Comparison of ENCODE assay signal across 15 cellular contexts in genomic region chr1:27086628-27087027, GRCh38.
DNase-seq lines count a peak whose midpoint lies in the region; ATAC-seq and TF ChIP-seq lines count a peak whose summit lies in the region.
"Had no signal": no experiment of that assay in that cellular context is flagged by ENCODE, and none has a peak within 500 bp of the region (broad histone marks: within the 10 kb centered on the region; RNA-seq: fewer than 3 reads in every experiment).

No MANE protein-coding gene starts in this region.

- no peaks in the 10 kb centered on the region for H4K20me1 ChIP-seq in H9 (ENCODE audit: control insufficient read depth, insufficient read depth, insufficient read length)
- H4K20me1 ChIP-seq in neural progenitor cell (ENCODE audit: low read depth) = no peaks in the 10 kb centered on the region
- H4K20me1 ChIP-seq: BLaER1 treated with 17β-estradiol and CSF1 and Interleukin-3, amounts not matched to agents 10 nM and 100 nM had no signal

- no peak overlapping the region for H4K8ac ChIP-seq in H9 (replicated peaks; ENCODE audit: insufficient read length, low read depth, low read length)

- no peak for DNase-seq in activated CD4-positive, alpha-beta T cell treated with anti-CD3 and anti-CD28 coated beads, Interleukin-2, amount 10 ng/mL, durations not matched to agents 7 days and 5 days
- DNase-seq in activated CD4-positive, alpha-beta T cell treated with anti-CD3 and anti-CD28 coated beads for 36 hours = no peak
- DNase-seq in H9 = no peak
- DNase-seq in neural progenitor cell (ENCODE audit: low spot score) = no peak
- DNase-seq in NCI-H1694 (lab: John Stamatoyannopoulos, UW) = no peak
- no peak for DNase-seq in activated T-cell treated with anti-CD3 and anti-CD28 coated beads, Interleukin-2, amount 50 U/mL, for 72 hours
- DNase-seq: DMS79 treated with DMSO at 0.1 percent for 48 hours, NCI-H1048, NCI-H1436 treated with DMSO at 0.1 percent for 48 hours, NCI-H2081, NCI-H524 had no signal

- no peak overlapping the region for H2BK20ac ChIP-seq in H9 (ENCODE audit: low read depth, low read length, poor library complexity, severe bottlenecking)

- H3K23me2 ChIP-seq in H9 (ENCODE audit: insufficient read length, low read depth, low read length, poor library complexity, severe bottlenecking) = no peaks in the 10 kb centered on the region

- no peak overlapping the region for H2BK5ac ChIP-seq in H9 (ENCODE audit: insufficient read length, low read length)

- H3K4me1 Mint-ChIP-seq in activated CD4-positive, alpha-beta T cell treated with anti-CD3 and anti-CD28 coated beads, Interleukin-2, amount 10 ng/mL, durations not matched to agents 7 days and 5 days = peaks cover 5% of the 10 kb centered on the region
- peaks cover 2% of the 10 kb centered on the region for H3K4me1 Mint-ChIP-seq in activated CD4-positive, alpha-beta T cell treated with anti-CD3 and anti-CD28 coated beads for 36 hours
- H3K4me1 Mint-ChIP-seq in H9 (peaks cover 0 to 4% of the 10 kb centered on the region in 2 experiments; a peak in 1 of 4 replicates), brain (peaks cover 7% of the 10 kb centered on the region), neural progenitor cell (no peaks in the 10 kb centered on the region)
- no peaks in the 10 kb centered on the region for H3K4me1 Mint-ChIP-seq in activated T-cell treated with anti-CD3 and anti-CD28 coated beads, Interleukin-2, amount 50 U/mL, for 72 hours (ENCODE audit: low read depth)
- H3K4me1 Mint-ChIP-seq: GM23338 had no signal

- no peak overlapping the region for H3K23ac ChIP-seq in H9 (ENCODE audit: insufficient read length, low read depth, low read length)

- H3K18ac ChIP-seq in H9 (ENCODE audit: insufficient read length, low read depth, low read length) = peak overlapping the region; percentile 6

- H3F3A ChIP-seq in neural progenitor cell (ENCODE audit: low read depth) = no peaks in the 10 kb centered on the region

- no peak overlapping the region for H4K91ac ChIP-seq in H9 (ENCODE audit: insufficient read length, low read depth, low read length)

- no peak overlapping the region for H3K56ac ChIP-seq in H9 (ENCODE audit: insufficient read length, low read depth, low read length)

- TF ChIP-seq CTCF in H9 (conservative IDR thresholded peaks at IDR 0.05) = no peak
- no peak for TF ChIP-seq CTCF in brain (conservative IDR thresholded peaks at IDR 0.05)
- no peak for TF ChIP-seq CTCF in neural progenitor cell (IDR thresholded peaks at IDR 0.05)

- H3K27ac ChIP-seq in H9 (ENCODE audit: insufficient read length, low read depth, low read length) = no peak overlapping the region
- no peak overlapping the region for H3K27ac ChIP-seq in neural progenitor cell
- H3K27ac ChIP-seq: BLaER1 treated with 17β-estradiol and CSF1 and Interleukin-3, amounts not matched to agents 10 nM and 100 nM had no signal

- H3K9ac ChIP-seq in H9 (ENCODE audit: extremely low read depth, insufficient read length, low read length) (no peak overlapping the region), neural progenitor cell (no peak overlapping the region)
- H3K9ac ChIP-seq: BLaER1 treated with 17β-estradiol and CSF1 and Interleukin-3, amounts not matched to agents 10 nM and 100 nM had no signal

- no peak overlapping the region for H2AFZ ChIP-seq in H9 (ENCODE audit: low read length)
- H2AFZ ChIP-seq in neural progenitor cell (replicated peaks) = no peak overlapping the region
- H2AFZ ChIP-seq: GM23338 had no signal

- no peak overlapping the region for H2BK15ac ChIP-seq in H9 (ENCODE audit: low read depth, low read length)

- no peak for ATAC-seq in activated CD4-positive, alpha-beta T cell treated with anti-CD3 and anti-CD28 coated beads for 36 hours
- ATAC-seq in GM19395 (IDR thresholded peaks at IDR 0.05; ENCODE audit: unreplicated experiment) = no peak
- no peak for ATAC-seq in activated T-cell treated with anti-CD3 and anti-CD28 coated beads, Interleukin-2, amount 50 U/mL, for 72 hours (replicated peaks in 1 of 2)
- ATAC-seq: GM23338 had no signal

- CTCF ChIA-PET in activated CD4-positive, alpha-beta T cell treated with anti-CD3 and anti-CD28 coated beads, Interleukin-2, amount 10 ng/mL, durations not matched to agents 7 days and 5 days (lab: Charles Lee) = interaction anchor here (0.9 to 1.3 kb wide), 2 partner anchors 41 kb away, joined by 3 read pairs; no protein-coding TSS in a partner anchor
- CTCF ChIA-PET in activated CD4-positive, alpha-beta T cell treated with anti-CD3 and anti-CD28 coated beads for 36 hours (lab: Charles Lee) = interaction anchor here (0.7 to 1.2 kb wide), 2 partner anchors 10 to 42 kb away, joined by 4 read pairs; no protein-coding TSS in a partner anchor

- no peak overlapping the region for H3K4ac ChIP-seq in H9 (ENCODE audit: low read depth, low read length)

- 100% methylated on average over 2 of the region's 3 CpGs for WGBS in H9 (ENCODE audit: extremely low coverage, insufficient read length, low lambda C conversion rate)

- no peak overlapping the region for H3K4me2 ChIP-seq in H9 (ENCODE audit: insufficient read depth, insufficient read length, low read length)
- no peak overlapping the region for H3K4me2 ChIP-seq in neural progenitor cell
- H3K4me2 ChIP-seq: BLaER1 treated with 17β-estradiol and CSF1 and Interleukin-3, amounts not matched to agents 10 nM and 100 nM; GM23338 had no signal

- POLR2A ChIA-PET in activated CD4-positive, alpha-beta T cell treated with anti-CD3 and anti-CD28 coated beads, Interleukin-2, amount 10 ng/mL, durations not matched to agents 7 days and 5 days (lab: Charles Lee) = no interaction called here
- POLR2A ChIA-PET in activated CD4-positive, alpha-beta T cell treated with anti-CD3 and anti-CD28 coated beads for 36 hours (lab: Charles Lee) = no interaction called here

- H3K27me3 ChIP-seq in H9 (ENCODE audit: insufficient read depth, low read length) = no peaks in the 10 kb centered on the region
- no peaks in the 10 kb centered on the region for H3K27me3 ChIP-seq in neural progenitor cell
- H3K27me3 ChIP-seq: BLaER1 treated with 17β-estradiol and CSF1 and Interleukin-3, amounts not matched to agents 10 nM and 100 nM had no signal

- H3K27ac Mint-ChIP-seq in activated CD4-positive, alpha-beta T cell treated with anti-CD3 and anti-CD28 coated beads, Interleukin-2, amount 10 ng/mL, durations not matched to agents 7 days and 5 days = peak overlapping the region; percentile 27
- H3K27ac Mint-ChIP-seq in activated CD4-positive, alpha-beta T cell treated with anti-CD3 and anti-CD28 coated beads for 36 hours = no peak overlapping the region
- H3K27ac Mint-ChIP-seq in H9 (no peak overlapping the region), brain (peak overlapping the region in 3 of 5 experiments; percentile 43 to 97 (median 70)), neural progenitor cell (peak overlapping the region; percentile 13)
- no peak overlapping the region for H3K27ac Mint-ChIP-seq in activated T-cell treated with anti-CD3 and anti-CD28 coated beads, Interleukin-2, amount 50 U/mL, for 72 hours
- H3K27ac Mint-ChIP-seq: GM23338 had no signal

- H4K5ac ChIP-seq in H9 (ENCODE audit: insufficient read length, low read depth, low read length) = peak overlapping the region; percentile 1

- H3K9me3 Mint-ChIP-seq in activated CD4-positive, alpha-beta T cell treated with anti-CD3 and anti-CD28 coated beads, Interleukin-2, amount 10 ng/mL, durations not matched to agents 7 days and 5 days = peaks cover 2% of the 10 kb centered on the region
- peaks cover 3% of the 10 kb centered on the region for H3K9me3 Mint-ChIP-seq in activated CD4-positive, alpha-beta T cell treated with anti-CD3 and anti-CD28 coated beads for 36 hours (ENCODE audit: low read depth)
- H3K9me3 Mint-ChIP-seq in H9 (peaks cover 5 to 10% of the 10 kb centered on the region in 2 experiments), brain (peaks cover 5 to 11% (median 5%) of the 10 kb centered on the region in 5 experiments), neural progenitor cell (peaks cover 10% of the 10 kb centered on the region)
- H3K9me3 Mint-ChIP-seq in activated T-cell treated with anti-CD3 and anti-CD28 coated beads, Interleukin-2, amount 50 U/mL, for 72 hours = peaks cover 0 to 8% of the 10 kb centered on the region in 2 donors

- H3K79me1 ChIP-seq in H9 (ENCODE audit: insufficient read depth, low read depth, low read length, poor library complexity, severe bottlenecking) = no peaks in the 10 kb centered on the region

- H3K36me3 ChIP-seq in neural progenitor cell = no peaks in the 10 kb centered on the region
- H3K36me3 ChIP-seq: BLaER1 treated with 17β-estradiol and CSF1 and Interleukin-3, amounts not matched to agents 10 nM and 100 nM had no signal

- H3K4me3 ChIP-seq in neural progenitor cell = no peak overlapping the region
- H3K4me3 ChIP-seq: BLaER1 treated with 17β-estradiol and CSF1 and Interleukin-3, amounts not matched to agents 10 nM and 100 nM; GM23338 had no signal

- intact Hi-C loops in activated CD4-positive, alpha-beta T cell treated with anti-CD3 and anti-CD28 coated beads for 36 hours (cut with DNase I, micrococcal nuclease) = no loop called here

- no peak overlapping the region for H2BK12ac ChIP-seq in H9 (ENCODE audit: insufficient read length, low read depth, low read length)

- H3K14ac ChIP-seq in H9 (ENCODE audit: insufficient read depth, low read length) = no peak overlapping the region

- no peak overlapping the region for H3K4me3 Mint-ChIP-seq in activated CD4-positive, alpha-beta T cell treated with anti-CD3 and anti-CD28 coated beads, Interleukin-2, amount 10 ng/mL, durations not matched to agents 7 days and 5 days
- H3K4me3 Mint-ChIP-seq in activated CD4-positive, alpha-beta T cell treated with anti-CD3 and anti-CD28 coated beads for 36 hours = no peak overlapping the region
- H3K4me3 Mint-ChIP-seq in H9 (no peak overlapping the region; a peak in 1 of 5 replicates), brain (no peak overlapping the region), neural progenitor cell (peak overlapping the region; percentile 5)
- no peak overlapping the region for H3K4me3 Mint-ChIP-seq in activated T-cell treated with anti-CD3 and anti-CD28 coated beads, Interleukin-2, amount 50 U/mL, for 72 hours
- H3K4me3 Mint-ChIP-seq: GM23338 had no signal

- no peak overlapping the region for H2AK5ac ChIP-seq in H9 (ENCODE audit: insufficient read length, low read length)

- H3K9me3 ChIP-seq in H9 (ENCODE audit: control insufficient read depth, low read depth, low read length) (no peaks in the 10 kb centered on the region), neural progenitor cell (ENCODE audit: low read depth) (no peaks in the 10 kb centered on the region)

- H3K79me2 ChIP-seq in H9 (ENCODE audit: insufficient read depth, low read length) (no peaks in the 10 kb centered on the region), neural progenitor cell (ENCODE audit: low read depth) (no peaks in the 10 kb centered on the region)

- H3K36me3 Mint-ChIP-seq in activated CD4-positive, alpha-beta T cell treated with anti-CD3 and anti-CD28 coated beads, Interleukin-2, amount 10 ng/mL, durations not matched to agents 7 days and 5 days (ENCODE audit: low read depth) = no peaks in the 10 kb centered on the region
- H3K36me3 Mint-ChIP-seq in activated CD4-positive, alpha-beta T cell treated with anti-CD3 and anti-CD28 coated beads for 36 hours (ENCODE audit: low read depth) = no peaks in the 10 kb centered on the region
- H3K36me3 Mint-ChIP-seq in H9 (ENCODE audit: insufficient read depth in 1 of 3, low read depth in 3 of 3) (no peaks in the 10 kb centered on the region; a peak in 1 of 7 replicates), brain (no peaks in the 10 kb centered on the region), neural progenitor cell (no peaks in the 10 kb centered on the region)
- H3K36me3 Mint-ChIP-seq in activated T-cell treated with anti-CD3 and anti-CD28 coated beads, Interleukin-2, amount 50 U/mL, for 72 hours (ENCODE audit: insufficient read depth in 2 of 2) = peaks cover 0 to 1% of the 10 kb centered on the region in 2 donors

- H3K4me1 ChIP-seq in H9 (ENCODE audit: insufficient read depth, low read length) (no peaks in the 10 kb centered on the region), neural progenitor cell (no peaks in the 10 kb centered on the region)

- no peak overlapping the region for H3T11ph ChIP-seq in H9 (ENCODE audit: low read length)

- H2BK120ac ChIP-seq in H9 (ENCODE audit: low read depth, low read length, poor library complexity, severe bottlenecking) = no peak overlapping the region

- H3K27me3 Mint-ChIP-seq in activated CD4-positive, alpha-beta T cell treated with anti-CD3 and anti-CD28 coated beads, Interleukin-2, amount 10 ng/mL, durations not matched to agents 7 days and 5 days = peaks cover 11% of the 10 kb centered on the region
- no peaks in the 10 kb centered on the region for H3K27me3 Mint-ChIP-seq in activated CD4-positive, alpha-beta T cell treated with anti-CD3 and anti-CD28 coated beads for 36 hours
- peaks cover 4% of the 10 kb centered on the region; the same call in 1 of the 2 replicates for H3K27me3 Mint-ChIP-seq in H9 (ENCODE audit: low read depth)
- H3K27me3 Mint-ChIP-seq in brain = peaks cover 9% of the 10 kb centered on the region
- H3K27me3 Mint-ChIP-seq in neural progenitor cell (ENCODE audit: insufficient read depth, low read depth) = peaks cover 18% of the 10 kb centered on the region
- no peaks in the 10 kb centered on the region for H3K27me3 Mint-ChIP-seq in activated T-cell treated with anti-CD3 and anti-CD28 coated beads, Interleukin-2, amount 50 U/mL, for 72 hours (ENCODE audit: low read depth)

Comparison
In these comparisons a context has a peak if more than half of its experiments do, and no peak if none do; other contexts are left out.
1. H3K27ac Mint-ChIP-seq: peak in activated CD4-positive, alpha-beta T cell treated with anti-CD3 and anti-CD28 coated beads, Interleukin-2, amount 10 ng/mL, durations not matched to agents 7 days and 5 days (single experiment), brain (3 of 5) and neural progenitor cell (single experiment); none in activated CD4-positive, alpha-beta T cell treated with anti-CD3 and anti-CD28 coated beads for 36 hours (single experiment), H9 (0 of 3) and activated T-cell treated with anti-CD3 and anti-CD28 coated beads, Interleukin-2, amount 50 U/mL, for 72 hours (single experiment).